Comparison of ENCODE assay signal across 26 cellular contexts in genomic region chr2:50135841-50136240, GRCh38.
"Had no signal": no experiment of that assay in that cellular context is flagged by ENCODE, and none has a peak within 500 bp of the region (broad histone marks: within the 10 kb centered on the region; RNA-seq: fewer than 3 reads in every experiment).

No MANE protein-coding gene starts in this region.

- ATAC-seq: activated CD8-positive, alpha-beta T cell treated with anti-CD3 and anti-CD28 coated beads for 36 hours; activated naive CD8-positive, alpha-beta T cell treated with anti-CD3 and anti-CD28 coated beads, Interleukin-2, amount 50 U/mL, for 24 hours; activated T-cell treated with anti-CD3 and anti-CD28 coated beads, Interleukin-2, amount 50 U/mL, for 4 hours; activated T-cell treated with anti-CD3 and anti-CD28 coated beads, Interleukin-2, amount 50 U/mL, for 72 hours; activated T-helper 17 cell treated with anti-CD3 and anti-CD28 coated beads, Interleukin-2, amount 50 U/mL, for 72 hours had no signal

- DNase-seq: activated B cell treated with CpG ODN at 0.5 μM for 24 hours; activated CD4-positive, alpha-beta memory T cell treated with anti-CD3 and anti-CD28 coated beads for 36 hours; activated CD4-positive, alpha-beta T cell treated with anti-CD3 and anti-CD28 coated beads for 4 hours; activated CD4-positive, alpha-beta T cell treated with anti-CD3 and anti-CD28 coated beads, Interleukin-2, amount 10 ng/mL, durations not matched to agents 24 days and 14 days; activated CD4-positive, alpha-beta T cell treated with anti-CD3 and anti-CD28 coated beads, Interleukin-2, amount 50 U/mL, for 1 hour; activated CD4-positive, alpha-beta T cell treated with anti-CD3 and anti-CD28 coated beads, Interleukin-2, amount 50 U/mL, for 4 hours; activated CD4-positive, CD25-positive, alpha-beta regulatory T cell treated with anti-CD3 and anti-CD28 coated beads, Interleukin-2, amount 50 U/mL, for 72 hours; activated CD8-positive, alpha-beta memory T cell treated with anti-CD3 and anti-CD28 coated beads, Interleukin-2, amount 50 U/mL, for 4 hours; activated CD8-positive, alpha-beta T cell treated with anti-CD3 and anti-CD28 coated beads for 36 hours; activated effector memory CD4-positive, alpha-beta T cell treated with anti-CD3 and anti-CD28 coated beads, Interleukin-2, amount 50 U/mL, for 16 hours; activated gamma-delta T cell treated with Interleukin-2 at 50 U/mL for 16 hours; activated naive CD4-positive, alpha-beta T cell treated with anti-CD3 and anti-CD28 coated beads, Interleukin-2, amount 10 ng/mL, durations not matched to agents 7 days and 5 days; activated naive CD4-positive, alpha-beta T cell treated with Interleukin-2 at 50 U/mL for 16 hours; activated naive CD8-positive, alpha-beta T cell treated with anti-CD3 and anti-CD28 coated beads, Interleukin-2, amount 10 ng/mL, durations not matched to agents 7 days and 5 days; activated naive CD8-positive, alpha-beta T cell treated with anti-CD3 and anti-CD28 coated beads, Interleukin-2, amount 50 U/mL, for 24 hours; activated T-cell treated with anti-CD3 and anti-CD28 coated beads for 4 hours; activated T-cell treated with anti-CD3 and anti-CD28 coated beads, Interleukin-2, amount 50 U/mL, for 1 hour; activated T-cell treated with anti-CD3 and anti-CD28 coated beads, Interleukin-2, amount 50 U/mL, for 4 hours; activated T-cell treated with anti-CD3 and anti-CD28 coated beads, Interleukin-2, amount 50 U/mL, for 72 hours; amygdala; anterior cingulate cortex; central memory CD4-positive, alpha-beta T cell; T-helper 1 cell; T-helper 2 cell; T-helper 9 cell had no signal
